ENCODE assay signal across 21 cellular contexts in genomic region chr2:64867253-64867996, GRCh38.
DNase-seq lines count a peak whose midpoint lies in the region; ATAC-seq, FAIRE-seq and TF ChIP-seq lines count a peak whose summit lies in the region.
"Had no signal": no experiment of that assay in that cellular context is flagged by ENCODE, and none has a peak within 500 bp of the region (broad histone marks: within the 10 kb centered on the region; RNA-seq: fewer than 3 reads in every experiment).

No MANE protein-coding gene starts in this region.

- H3K79me2 ChIP-seq in osteoblast (ENCODE audit: insufficient read depth, low read length): no peaks in the 10 kb centered on the region

- 75% methylated on average over 9 of the region's 9 CpGs for WGBS in A549 (ENCODE audit: missing lambda C conversion rate)
- 59% methylated on average over 5 of the region's 9 CpGs; no CpG with 5 or more reads in 1 of the 2 experiments for WGBS in IMR-90 (ENCODE audit: extremely low coverage in 2 of 2, insufficient read length in 1 of 2), 2 experiments

- H3K27me3 ChIP-seq in IMR-90 (ENCODE audit: control insufficient read depth, insufficient read depth, low read length) (peaks cover 58% of the 10 kb centered on the region), dorsolateral prefrontal cortex (no peaks in the 10 kb centered on the region), osteoblast (ENCODE audit: insufficient read depth, low read length) (no peaks in the 10 kb centered on the region)

- BruUV-seq in IMR-90 (replicated peaks; lab: Mats Ljungman, UMichigan): no TSS peak

- FAIRE-seq in A549 (lab: Jason Lieb, UNC): no peak
- FAIRE-seq: D721Med, GM18507 had no signal

- H3K18ac ChIP-seq in IMR-90 (ENCODE audit: low read depth, low read length): no peak overlapping the region

- CTCF ChIA-PET in A549 (lab: Yijun Ruan, JAX) (interaction anchor here (0.8 to 4.5 kb wide), 33 partner anchors 8 to 818 kb away, joined by 3 to 65 read pairs (median 5); partner anchors contain the start of genes AFTPH and SERTAD2), IMR-90 (lab: Yijun Ruan, JAX) (interaction anchor here (0.9 to 1.9 kb wide), 4 partner anchors 214 to 280 kb away, joined by 3 to 21 read pairs (median 6); partner anchors contain the start of gene SERTAD2)
- CTCF ChIA-PET in activated naive CD4-positive, alpha-beta T cell treated with anti-CD3 and anti-CD28 coated beads, Interleukin-2, amount 10 ng/mL, durations not matched to agents 7 days and 5 days (lab: Charles Lee): interaction anchor here (0.8 to 3.1 kb wide), 17 partner anchors 9 to 537 kb away, joined by 3 to 25 read pairs (median 4); partner anchors contain the start of gene AFTPH

- no peak overlapping the region for H3K23ac ChIP-seq in IMR-90 (ENCODE audit: low read depth, low read length)

- H3K27ac Mint-ChIP-seq in activated naive CD4-positive, alpha-beta T cell treated with anti-CD3 and anti-CD28 coated beads, Interleukin-2, amount 10 ng/mL, durations not matched to agents 7 days and 5 days: no peak overlapping the region
- H3K27ac Mint-ChIP-seq: H9 had no signal

- dilution Hi-C loops in IMR-90 (cut with HindIII; ENCODE audit: low sequenced_read_pairs, unreplicated experiment): no loop called here

- H2BK20ac ChIP-seq in IMR-90 (ENCODE audit: low read depth, low read length): no peak overlapping the region

- in situ Hi-C loops in IMR-90 (cut with MboI; ENCODE audit: low sequenced_read_pairs): no loop called here

- TF ChIP-seq RAD21 in A549 (conservative IDR thresholded peaks at IDR 0.05 in 1 of 2, IDR thresholded peaks at IDR 0.05 in 1 of 2): no peak
- TF ChIP-seq RAD21 in IMR-90 (IDR thresholded peaks at IDR 0.05; ENCODE audit: low read length): no peak

- intact Hi-C loops in IMR-90 (cut with micrococcal nuclease): loop anchor here (2.0 to 10.0 kb wide), 2 partner anchors 535 to 723 kb away; partner anchors contain the start of gene PELI1
- intact Hi-C loops in dorsolateral prefrontal cortex (cut with DNase I): loop anchor here (2.0 to 5.0 kb wide), 5 partner anchors 95 to 535 kb away; partner anchors contain the start of gene AFTPH (in 1 of the 2)

- H3K27me3 Mint-ChIP-seq in activated naive CD4-positive, alpha-beta T cell treated with anti-CD3 and anti-CD28 coated beads, Interleukin-2, amount 10 ng/mL, durations not matched to agents 7 days and 5 days: peaks cover 45% of the 10 kb centered on the region
- H3K27me3 Mint-ChIP-seq: B cell, IgD-negative memory B cell had no signal

- no peak for TF ChIP-seq POLR2A in A549 (IDR thresholded peaks at IDR 0.05; ENCODE audit: low read length)
- no peak for TF ChIP-seq POLR2A in IMR-90 (IDR thresholded peaks at IDR 0.05; ENCODE audit: low read depth, low read length)

- no peaks in the 10 kb centered on the region for H3K4me1 Mint-ChIP-seq in activated naive CD4-positive, alpha-beta T cell treated with anti-CD3 and anti-CD28 coated beads, Interleukin-2, amount 10 ng/mL, durations not matched to agents 7 days and 5 days

- H3K79me1 ChIP-seq in IMR-90 (ENCODE audit: low read depth in 1 of 2, low read length in 2 of 2): no peaks in the 10 kb centered on the region

- no peak overlapping the region for H3K4me2 ChIP-seq in A549
- H3K4me2 ChIP-seq in IMR-90 (ENCODE audit: low read depth, low read length): peak overlapping the region; percentile 54
- peak overlapping the region; percentile 90 for H3K4me2 ChIP-seq in osteoblast (ENCODE audit: insufficient read depth, low read length)

- no peaks in the 10 kb centered on the region for H3K36me3 ChIP-seq in IMR-90 (ENCODE audit: control insufficient read depth, insufficient read depth, low read length)
- no peaks in the 10 kb centered on the region for H3K36me3 ChIP-seq in osteoblast (ENCODE audit: insufficient read depth, low read length)

- H4K20me1 ChIP-seq in IMR-90 (ENCODE audit: insufficient read depth, low read length) (peaks cover 35% of the 10 kb centered on the region; the same call in 1 of the 2 replicates), osteoblast (ENCODE audit: insufficient read depth, low read length) (no peaks in the 10 kb centered on the region)

- no peak overlapping the region for H4K8ac ChIP-seq in IMR-90 (ENCODE audit: low read depth in 2 of 2, low read length in 2 of 2)

- no peak overlapping the region for H3K4ac ChIP-seq in IMR-90 (ENCODE audit: low read depth, low read length)

- H3K36me3 Mint-ChIP-seq in activated naive CD4-positive, alpha-beta T cell treated with anti-CD3 and anti-CD28 coated beads, Interleukin-2, amount 10 ng/mL, durations not matched to agents 7 days and 5 days: no peaks in the 10 kb centered on the region
- H3K36me3 Mint-ChIP-seq: CD14-positive monocyte, IgD-negative memory B cell had no signal

- peaks cover 6% of the 10 kb centered on the region for H3K9me1 ChIP-seq in IMR-90 (ENCODE audit: insufficient read depth, low read length)

- DNase-seq in A549 (ENCODE audit: low read depth in 1 of 2, low spot score in 1 of 2) (no peak), IMR-90 (no peak), dorsolateral prefrontal cortex (no peak), osteoblast (ENCODE audit: insufficient read length, low spot score, missing footprints) (no peak), Ammon's horn (ENCODE audit: low spot score) (no peak), T-helper 1 cell (no peak)
- DNase-seq in activated naive CD4-positive, alpha-beta T cell treated with anti-CD3 and anti-CD28 coated beads, Interleukin-2, amount 10 ng/mL, durations not matched to agents 7 days and 5 days: no peak
- DNase-seq: GDM1, H9, Kasumi-1, NCI-H1694, NCI-H2081 treated with DMSO at 0.1 percent for 48 hours, NCI-H446, NCI-H526 had no signal

- H2BK5ac ChIP-seq in IMR-90 (ENCODE audit: low read depth, low read length, poor library complexity, severe bottlenecking): no peak overlapping the region

- H3K9me3 ChIP-seq in A549 (peaks cover 4% of the 10 kb centered on the region; the same call in 2 of the 3 replicates), IMR-90 (ENCODE audit: control insufficient read depth, insufficient read depth, low read length) (peaks cover 4% of the 10 kb centered on the region; the same call in 1 of the 2 replicates), osteoblast (ENCODE audit: low read depth, low read length) (no peaks in the 10 kb centered on the region)

- H2AK5ac ChIP-seq in IMR-90 (ENCODE audit: low read depth, low read length): no peak overlapping the region

- no peak overlapping the region for H4K5ac ChIP-seq in IMR-90 (ENCODE audit: low read depth, low read length)

- no peak overlapping the region for H3K56ac ChIP-seq in IMR-90 (ENCODE audit: extremely low read depth, insufficient read depth, low read length)

- H2AFZ ChIP-seq in IMR-90 (replicated peaks; ENCODE audit: low read length, poor library complexity) (no peak overlapping the region), osteoblast (ENCODE audit: low read length) (peak overlapping the region; percentile 39)

- no peak overlapping the region for H2BK120ac ChIP-seq in IMR-90 (ENCODE audit: low read depth, low read length)

- ATAC-seq in A549 (no peak), IMR-90 (ENCODE audit: low read depth) (no peak; the same call in 1 of the 2 replicates), GM21723 (IDR thresholded peaks at IDR 0.05; ENCODE audit: unreplicated experiment) (no peak)

- H3K4me3 Mint-ChIP-seq in activated naive CD4-positive, alpha-beta T cell treated with anti-CD3 and anti-CD28 coated beads, Interleukin-2, amount 10 ng/mL, durations not matched to agents 7 days and 5 days: no peak overlapping the region
- H3K4me3 Mint-ChIP-seq: CD14-positive monocyte, H9 had no signal

- no peak overlapping the region for H3K9ac ChIP-seq in IMR-90 (ENCODE audit: low read depth, low read length)

- no peak overlapping the region for H2AK9ac ChIP-seq in IMR-90 (replicated peaks; ENCODE audit: low read depth, low read length, poor library complexity)

- TF ChIP-seq CTCF in A549 (IDR thresholded peaks at IDR 0.05) (no peak), IMR-90 (conservative IDR thresholded peaks at IDR 0.05; ENCODE audit: low read depth, low read length) (no peak), dorsolateral prefrontal cortex (IDR thresholded peaks at IDR 0.05 in 54 of 56, conservative IDR thresholded peaks at IDR 0.05 in 2 of 56; ENCODE audit: low read depth in 1 of 56, partially characterized antibody in 56 of 56) (no peak), osteoblast (IDR thresholded peaks at IDR 0.05; ENCODE audit: extremely low read depth, low read depth, low read length) (no peak)

- H3K27ac ChIP-seq in A549 (no peak overlapping the region), IMR-90 (ENCODE audit: insufficient read depth, low read length) (no peak overlapping the region), dorsolateral prefrontal cortex (peak overlapping the region in 40 of 59 donors; percentile 5 to 96 (median 72)), osteoblast (ENCODE audit: low read depth, low read length) (no peak overlapping the region)
- H3K27ac ChIP-seq: HL-60 had no signal

- POLR2A ChIA-PET in A549 (lab: Yijun Ruan, JAX) (interaction anchor here (1.1 to 1.6 kb wide), 4 partner anchors 213 to 258 kb away, joined by 4 to 9 read pairs (median 6); partner anchors contain the start of gene SERTAD2), IMR-90 (lab: Charles Lee; ENCODE audit: unreplicated experiment) (interaction anchor here (0.9 to 1.9 kb wide), 3 partner anchors 100 to 213 kb away, joined by 3 to 7 read pairs (median 4); partner anchors contain the start of gene SERTAD2)

- H3K4me1 ChIP-seq in A549 (peaks cover 18% of the 10 kb centered on the region), IMR-90 (ENCODE audit: control insufficient read depth, insufficient read depth, low read length) (peaks cover 12% of the 10 kb centered on the region), osteoblast (ENCODE audit: insufficient read depth, low read length) (peaks cover 24% of the 10 kb centered on the region)

- H2BK15ac ChIP-seq in IMR-90 (ENCODE audit: low read depth, low read length): no peak overlapping the region

- H3K14ac ChIP-seq in IMR-90 (replicated peaks; ENCODE audit: low read depth, low read length): no peak overlapping the region

- no peaks in the 10 kb centered on the region for H3K9me3 Mint-ChIP-seq in activated naive CD4-positive, alpha-beta T cell treated with anti-CD3 and anti-CD28 coated beads, Interleukin-2, amount 10 ng/mL, durations not matched to agents 7 days and 5 days
- H3K9me3 Mint-ChIP-seq: H9, IgD-negative memory B cell had no signal

- no peak overlapping the region for H4K91ac ChIP-seq in IMR-90 (ENCODE audit: insufficient read depth, low read depth, low read length)

- H3K4me3 ChIP-seq in A549: no peak overlapping the region
- no peak overlapping the region for H3K4me3 ChIP-seq in IMR-90 (ENCODE audit: insufficient read depth, low read depth, low read length)
- H3K4me3 ChIP-seq in dorsolateral prefrontal cortex: peak overlapping the region in 1 of 59 donors; percentile 18
- H3K4me3 ChIP-seq in osteoblast (ENCODE audit: insufficient read depth, low read length): no peak overlapping the region

- no peak for TF ChIP-seq EP300 in A549 (IDR thresholded peaks at IDR 0.05)

TF ChIP-seq in A549, 52 proteins besides CTCF, POLR2A, EP300 and RAD21 (continues in another document):
- no peak for TF ChIP-seq TP53 (CRISPR knock-in tag; IDR thresholded peaks at IDR 0.05)

TF ChIP-seq in IMR-90, 13 proteins besides CTCF, POLR2A, EP300 and RAD21 (continues in another document):
- TF ChIP-seq MAZ (IDR thresholded peaks at IDR 0.05; ENCODE audit: borderline replicate concordance, low read depth, low read length) (no peak), RFX5 (IDR thresholded peaks at IDR 0.05; ENCODE audit: low read depth, low read length) (no peak), NFE2L2 (IDR thresholded peaks at IDR 0.05; ENCODE audit: low read depth, low read length) (no peak)

Comparison
In these comparisons a context has a peak if more than half of its experiments do, and no peak if none do; other contexts are left out.
1. H3K27ac ChIP-seq: peak in dorsolateral prefrontal cortex (40 of 59); none in A549 (0 of 2), IMR-90 (single experiment) and osteoblast (single experiment).